Comparison of ENCODE assay signal across 8 cellular contexts in the genomic region with DNA sequence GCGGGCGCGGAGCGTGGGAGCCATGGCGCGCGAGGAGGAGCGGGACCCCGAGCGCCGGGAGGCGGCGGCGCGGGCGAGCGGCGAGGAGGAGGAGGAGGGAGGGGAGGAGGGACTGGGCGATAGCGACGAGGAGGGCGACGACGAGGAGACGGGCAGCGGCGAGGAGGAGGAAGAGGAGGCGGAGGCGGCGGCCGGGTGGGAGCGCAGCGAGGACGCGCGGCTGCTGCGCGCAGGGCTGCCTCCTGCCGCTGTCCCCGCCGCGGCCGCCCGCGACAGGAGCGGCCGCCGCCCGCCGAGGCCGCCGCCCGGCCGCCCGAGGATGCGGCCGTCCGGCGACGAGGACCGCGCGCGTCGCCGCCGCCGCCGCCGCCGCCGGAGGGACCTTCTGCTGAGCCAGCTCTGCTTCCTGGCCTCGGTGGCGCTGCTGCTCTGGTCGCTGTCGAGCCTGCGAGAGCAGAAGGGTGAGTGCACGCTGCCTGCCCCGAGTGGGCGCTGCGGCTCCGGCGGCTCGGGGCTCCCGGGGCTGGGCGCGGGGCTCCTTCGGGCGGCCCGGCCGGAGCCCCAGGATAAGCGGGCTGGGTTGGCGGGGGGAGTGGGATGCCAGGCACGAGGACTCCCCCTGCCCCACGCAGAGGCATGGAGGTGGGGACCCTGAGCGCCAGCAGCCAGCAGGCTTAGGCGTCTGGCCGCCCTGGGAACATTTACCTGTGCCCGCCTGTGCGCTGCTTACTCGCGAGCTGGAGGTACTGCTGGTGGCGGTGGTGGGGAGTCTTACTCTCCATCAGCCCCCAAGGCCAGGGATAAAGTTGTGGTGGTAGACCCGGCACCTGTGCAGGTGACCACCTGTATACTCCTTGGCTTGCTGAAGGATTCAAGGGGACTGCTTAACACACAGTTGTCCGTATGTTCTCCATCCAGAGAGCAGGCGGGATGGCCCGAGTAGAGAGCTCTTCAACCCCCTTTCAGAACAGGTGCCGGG. TPM values are rescaled to one million over a fixed set of nuclear protein-coding genes. Genes with fewer than 3 reads are reported as not detected.
A peak's percentile ranks its signal among the peaks of the same experiment; 100 is the strongest.
DNase-seq lines count a peak whose midpoint lies in the region; ATAC-seq and TF ChIP-seq lines count a peak whose summit lies in the region.

A gene (plus strand): TSS at position 119 of the 979 bp plus-strand sequence.

- H3K9ac ChIP-seq in iPS-20b (ENCODE audit: low read depth, low read length), result peak within 1 kb of the TSS; percentile 66; the same call in 1 of the 2 replicates

- ATAC-seq in GM19467 (IDR thresholded peaks at IDR 0.05; ENCODE audit: unreplicated experiment), result peak; percentile 63
- no peak for ATAC-seq in CD4-positive, alpha-beta T cell (ENCODE audit: poor library complexity)

- DNase-seq in DMS 273 (lab: John Stamatoyannopoulos, UW; ENCODE audit: unreplicated experiment) (peak; percentile 79), NCI-H2227 treated with DMSO at 0.1 percent for 48 hours (lab: John Stamatoyannopoulos, UW) (peak; percentile 13), breast epithelium (ENCODE audit: low spot score in 2 of 2) (peak; percentile 71 to 80), skeletal muscle cell (ENCODE audit: low read depth) (no peak), SK-N-DZ (ENCODE audit: low spot score) (no peak)
- DNase-seq in CD4-positive, alpha-beta T cell, result no peak

- no peaks in the 10 kb centered on the region for H3K4me1 Mint-ChIP-seq in CD4-positive, alpha-beta T cell (ENCODE audit: low read depth)

- H3K27me3 ChIP-seq in breast epithelium, result no peaks in the 10 kb centered on the region
- peaks cover 48% of the 10 kb centered on the region for H3K27me3 ChIP-seq in iPS-20b (ENCODE audit: insufficient read depth, low read length)
- H3K27me3 ChIP-seq in CD4-positive, alpha-beta T cell (ENCODE audit: control insufficient read depth, insufficient read depth, low read length), result peaks cover 38% of the 10 kb centered on the region

- POLR2A ChIA-PET in CD4-positive, alpha-beta T cell (lab: Charles Lee), result no interaction called here

- H3K4me1 ChIP-seq in breast epithelium (peaks cover 0 to 8% of the 10 kb centered on the region in 2 donors), iPS-20b (ENCODE audit: insufficient read depth, low read length) (peaks cover 21% of the 10 kb centered on the region)

- no peaks in the 10 kb centered on the region for H3K9me3 Mint-ChIP-seq in CD4-positive, alpha-beta T cell

- no peak for TF ChIP-seq POLR2A in breast epithelium (IDR thresholded peaks at IDR 0.05)

- H3K4me3 ChIP-seq in breast epithelium (peak within 1 kb of the TSS; percentile 46 to 91 (median 65)), iPS-20b (ENCODE audit: low read length) (peak within 1 kb of the TSS; percentile 72), skeletal muscle cell (ENCODE audit: low read depth, low read length) (peak within 1 kb of the TSS; percentile 34)

- intact Hi-C loops in breast epithelium (cut with DNase I; ENCODE audit: low total_unique reads), result no loop called here
- intact Hi-C loops in CD4-positive, alpha-beta T cell (cut with DNase I, micrococcal nuclease), result no loop called here

- H3K9me3 ChIP-seq in breast epithelium (no peaks in the 10 kb centered on the region), iPS-20b (ENCODE audit: insufficient read depth, low read depth, low read length) (no peaks in the 10 kb centered on the region)
- no peaks in the 10 kb centered on the region for H3K9me3 ChIP-seq in CD4-positive, alpha-beta T cell (ENCODE audit: control insufficient read depth, low read length)

- peaks cover 74% of the 10 kb centered on the region for H3K27me3 Mint-ChIP-seq in CD4-positive, alpha-beta T cell

- H3K27ac Mint-ChIP-seq in CD4-positive, alpha-beta T cell, result no peak within 1 kb of the TSS

- no peak within 1 kb of the TSS for H3K4me3 Mint-ChIP-seq in CD4-positive, alpha-beta T cell

- H3K27ac ChIP-seq in breast epithelium (peak within 1 kb of the TSS; percentile 84 to 90), iPS-20b (ENCODE audit: low read length) (no peak within 1 kb of the TSS)
- no peak within 1 kb of the TSS for H3K27ac ChIP-seq in CD4-positive, alpha-beta T cell (ENCODE audit: low read depth, low read length)

- no peaks in the 10 kb centered on the region for H3K36me3 Mint-ChIP-seq in CD4-positive, alpha-beta T cell (ENCODE audit: low read depth)

- H3K36me3 ChIP-seq in breast epithelium (no peaks in the 10 kb centered on the region), iPS-20b (ENCODE audit: insufficient read depth, low read depth, low read length) (no peaks in the 10 kb centered on the region)

- CTCF ChIA-PET in CD4-positive, alpha-beta T cell (lab: Charles Lee), result no interaction called here

- TF ChIP-seq CTCF in breast epithelium (IDR thresholded peaks at IDR 0.05), result peak; percentile 23 to 51 (median 49)
- no peak for TF ChIP-seq CTCF in CD4-positive, alpha-beta T cell (IDR thresholded peaks at IDR 0.05)

RNA-seq across cellular contexts. Expression of the gene that starts here (rescaled TPM):
- total RNA-seq in breast epithelium, result 10 to 100 TPM in 1 of 3 donors, 1 to 10 TPM in 2; 4.9 to 12.3 (median 5.9) TPM
- polyA plus RNA-seq in SK-N-DZ (2014; cell fraction: cytosol; rRNA removed), result not detected in 2 replicates
- polyA plus RNA-seq in SK-N-DZ (2014; cell fraction: nucleus; rRNA removed), result not detected in 2 replicates
- not detected for total RNA-seq in CD4-positive, alpha-beta T cell

Comparison
In these comparisons a context has a peak if more than half of its experiments do, and no peak if none do; other contexts are left out.
1. RNA of the gene that starts here (total RNA-seq): 4.9 to 12.3 TPM in breast epithelium; not detected in CD4-positive, alpha-beta T cell; every median in the first group is over 4 times any median in the second.
2. DNase-seq: peak in DMS 273 (single experiment), NCI-H2227 treated with DMSO at 0.1 percent for 48 hours (single experiment) and breast epithelium (2 of 2); none in skeletal muscle cell (single experiment), SK-N-DZ (single experiment) and CD4-positive, alpha-beta T cell (0 of 10).
3. H3K27ac ChIP-seq: peak in breast epithelium (2 of 2); none in iPS-20b (single experiment) and CD4-positive, alpha-beta T cell (single experiment).
4. Peak in every context shown above with its lines, with median percentiles within 50 percentile points of each other: H3K4me3 ChIP-seq.